ENCODE assay signal across 8 cellular contexts in the genomic region with DNA sequence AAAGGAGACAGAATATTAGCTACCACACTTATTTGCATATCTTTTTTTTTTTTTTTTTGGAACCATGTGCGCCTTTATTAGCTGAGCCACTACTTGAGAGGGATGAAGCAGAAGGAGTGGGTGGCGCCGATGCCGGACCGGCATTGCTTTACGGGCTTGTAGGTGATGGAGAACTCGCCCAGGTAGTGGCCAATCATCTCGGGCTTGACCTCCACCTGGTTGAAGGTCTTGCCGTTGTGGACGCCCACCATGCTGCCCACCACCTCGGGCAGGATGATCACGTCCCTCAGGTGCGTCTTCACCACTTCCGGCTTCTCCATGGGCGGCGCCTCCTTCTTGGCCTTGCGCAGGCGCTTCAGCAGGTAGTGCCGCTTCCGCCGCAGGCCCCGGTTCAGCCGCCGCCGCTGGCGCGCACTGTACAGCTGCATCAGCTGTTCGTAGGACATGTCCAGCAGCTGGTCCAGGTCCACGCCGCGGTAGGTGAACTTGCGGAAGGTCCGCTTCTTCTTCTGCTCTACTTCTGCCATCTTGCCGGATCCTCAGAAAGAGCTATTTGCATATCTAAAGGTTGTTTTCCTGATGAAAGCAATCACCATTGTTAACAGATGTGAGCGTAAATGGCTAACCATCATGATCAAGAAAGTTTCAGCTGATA. TPM values are rescaled to one million over a fixed set of nuclear protein-coding genes. Genes with fewer than 3 reads are reported as not detected.
DNase-seq lines count a peak whose midpoint lies in the region; ATAC-seq, FAIRE-seq and TF ChIP-seq lines count a peak whose summit lies in the region.
"Not testable (repeated sequence)": the region's sequence is repeated elsewhere in the genome, so short reads cannot be mapped to it uniquely, and the experiment has no call there.

No MANE protein-coding gene starts in this region.

- peak overlapping the region in 5 of 6 donors; percentile 28 to 85 (median 76) for H3K27ac Mint-ChIP-seq in naive B cell

- not testable (repeated sequence) for H3K4me1 ChIP-seq in esophagus (ENCODE audit: control insufficient read depth in 2 of 2, insufficient read depth in 2 of 2, low read length in 1 of 2)

- TF ChIP-seq CTCF in D721Med (IDR thresholded peaks at IDR 0.05; ENCODE audit: insufficient read depth, missing control alignments), result not testable (repeated sequence)

- ATAC-seq in HG02840 (IDR thresholded peaks at IDR 0.05; ENCODE audit: low FRiP score, unreplicated experiment) (peak; percentile 72), naive B cell (ENCODE audit: low read depth in 2 of 2) (peak; percentile 61 to 72)

- 53 to 69% methylated on average over 35 of the region's 35 CpGs for WGBS in esophagus, 2 donors

- H3K9me3 ChIP-seq in esophagus (ENCODE audit: control insufficient read depth in 2 of 2, insufficient read depth in 1 of 2, low read depth in 1 of 2, low read length in 1 of 2), result not testable (repeated sequence)

- peak overlapping the region; percentile 67 to 88 (median 82) for H3K4me3 Mint-ChIP-seq in naive B cell

- not testable (repeated sequence) for H3K9me3 Mint-ChIP-seq in naive B cell

- H3K27ac ChIP-seq in esophagus (ENCODE audit: low read depth in 2 of 2, low read length in 1 of 2), result not testable (repeated sequence)

- peaks cover 14 to 36% (median 26%) of the 10 kb centered on the region in 3 donors for H3K27me3 Mint-ChIP-seq in naive B cell

- H3K36me3 ChIP-seq in esophagus (ENCODE audit: control insufficient read depth in 2 of 2, insufficient read depth in 2 of 2, low read length in 1 of 2), result not testable (repeated sequence)

- not testable (repeated sequence) for H3K4me1 Mint-ChIP-seq in naive B cell

- H3K27me3 ChIP-seq in esophagus (ENCODE audit: control insufficient read depth in 1 of 2, insufficient read depth in 2 of 2, low read length in 2 of 2), result not testable (repeated sequence)

- not testable (repeated sequence) for H3K36me3 Mint-ChIP-seq in naive B cell

- peak overlapping the region; percentile 50 to 63 for H3K4me3 ChIP-seq in esophagus (ENCODE audit: low read depth in 1 of 2, low read length in 2 of 2)

- not testable (repeated sequence) for DNase-seq in D721Med (ENCODE audit: insufficient read length, low spot score)
- peak; percentile 67 for DNase-seq in NCI-H2171 (lab: John Stamatoyannopoulos, UW)
- peak; percentile 13 for DNase-seq in T-helper 9 cell
- peak; percentile 16 for DNase-seq in activated gamma-delta T cell treated with anti-CD3 and anti-CD28 coated beads, Interleukin-2, amount 50 U/mL, for 16 hours (ENCODE audit: low read depth)
- DNase-seq in naive B cell, result peak; percentile 38
- peak; percentile 8 to 15 for DNase-seq in stimulated activated CD8-positive, alpha-beta memory T cell treated with anti-CD3 and anti-CD28 coated beads, Interleukin-2, amount 100 ng/mL, for 1 hour (ENCODE audit: low read depth in 2 of 2)

- peak; percentile 80 for FAIRE-seq in D721Med (lab: Jason Lieb, UNC)

RNA-seq across cellular contexts. Expression of gene COA6, which starts 16.5 kb away (rescaled TPM):
- polyA plus RNA-seq in esophagus, result 10 to 100 TPM; 52.2 to 67.7 TPM
- 10 to 100 TPM; 25.2 to 32.8 (median 28.9) TPM for polyA plus RNA-seq in naive B cell (ENCODE audit: low read depth in 6 of 6)
